16 cellular contexts compared by ENCODE assay signal in genomic region chr2:29528371-29528770, GRCh38.
"Had no signal": no experiment of that assay in that cellular context is flagged by ENCODE, and none has a peak within 500 bp of the region (broad histone marks: within the 10 kb centered on the region; RNA-seq: fewer than 3 reads in every experiment).

No MANE protein-coding gene starts in this region.

- H3K27me3 ChIP-seq: tibial artery had no signal

- DNase-seq: activated CD4-positive, alpha-beta T cell treated with anti-CD3 and anti-CD28 coated beads for 1 hour; activated CD4-positive, alpha-beta T cell treated with anti-CD3 and anti-CD28 coated beads, Interleukin-2, amount 50 U/mL, for 4 hours; activated CD8-positive, alpha-beta memory T cell treated with anti-CD3 and anti-CD28 coated beads for 24 hours; activated CD8-positive, alpha-beta memory T cell treated with anti-CD3 and anti-CD28 coated beads, Interleukin-2, amount 50 U/mL, for 4 hours; activated naive CD4-positive, alpha-beta T cell treated with Interleukin-2 at 50 U/mL for 16 hours; activated T-cell treated with anti-CD3 and anti-CD28 coated beads, Interleukin-2, amount 50 U/mL, for 24 hours; cerebellar nuclear complex; foreskin melanocyte; mammary epithelial cell; naive B cell; stimulated activated naive CD8-positive, alpha-beta T cell treated with anti-CD3 and anti-CD28 coated beads, Interleukin-15, amount 100 ng/mL, for 72 hours; T-helper 9 cell; tibial artery had no signal

- H3K36me3 ChIP-seq: left ventricle myocardium inferior, tibial artery had no signal

- H3K27ac ChIP-seq: coronary artery, epithelial cell of prostate, left ventricle myocardium inferior, tibial artery had no signal

- H3K9me3 ChIP-seq: left ventricle myocardium inferior, tibial artery had no signal

- H3K4me3 ChIP-seq: tibial artery had no signal
